2 cellular contexts compared by ENCODE assay signal in genomic region chr20:37200376-37200775, GRCh38.
A peak's percentile ranks its signal among the peaks of the same experiment; 100 is the strongest.
TF ChIP-seq lines count a peak whose summit lies in the region.

No MANE protein-coding gene starts in this region.

TF ChIP-seq in HepG2, 621 proteins besides CTCF, POLR2A, EP300 and RAD21:
- peak; percentile 86 for TF ChIP-seq MAFF (IDR thresholded peaks at IDR 0.05; ENCODE audit: low read depth, low read length)
- TF ChIP-seq ZBTB7A (CRISPR knock-in tag; IDR thresholded peaks at IDR 0.05) = no peak
- peak; percentile 90 to 92 for TF ChIP-seq MAFK (conservative IDR thresholded peaks at IDR 0.05 in 1 of 2, IDR thresholded peaks at IDR 0.05 in 1 of 2; ENCODE audit: low read length in 2 of 2)
- no peak for TF ChIP-seq KAT2B (IDR thresholded peaks at IDR 0.05; ENCODE audit: borderline replicate concordance, low read depth, low read length)
- TF ChIP-seq ZNF318 (CRISPR knock-in tag; IDR thresholded peaks at IDR 0.05) = no peak
TF ChIP-seq in HepG2: peak in this region for 2.

TF ChIP-seq in K562, 482 proteins besides CTCF, POLR2A, EP300 and RAD21:
- no peak for TF ChIP-seq ZNF224 (CRISPR knock-in tag; IDR thresholded peaks at IDR 0.05)
- no peak for TF ChIP-seq MITF (IDR thresholded peaks at IDR 0.05)
- no peak for TF ChIP-seq NR2C2 (CRISPR knock-in tag; IDR thresholded peaks at IDR 0.05)
- no peak for TF ChIP-seq NR2C2 (tag; IDR thresholded peaks at IDR 0.05)
- no peak for TF ChIP-seq ZNF449 (CRISPR knock-in tag; IDR thresholded peaks at IDR 0.05)
- TF ChIP-seq BRF1 (IDR thresholded peaks at IDR 0.05; ENCODE audit: borderline replicate concordance, extremely low read depth, insufficient read length) = no peak
- peak; percentile 86 for TF ChIP-seq ZNF316 (IDR thresholded peaks at IDR 0.05)
- no peak for TF ChIP-seq POLR3A (IDR thresholded peaks at IDR 0.05; ENCODE audit: borderline replicate concordance, extremely low read depth, insufficient read depth, insufficient read length)
- peak; percentile 41 for TF ChIP-seq MAFF (IDR thresholded peaks at IDR 0.05; ENCODE audit: low read length)
- no peak for TF ChIP-seq MLLT1 (IDR thresholded peaks at IDR 0.05)
- no peak for TF ChIP-seq ZFP36 (IDR thresholded peaks at IDR 0.05; ENCODE audit: low read depth, low read length, partially characterized antibody)
- TF ChIP-seq SNRNP70 (optimal IDR thresholded peaks at IDR 0.05; ENCODE audit: low read depth, low read length) = no peak
- no peak for TF ChIP-seq LEF1 (IDR thresholded peaks at IDR 0.05)
- TF ChIP-seq FOXP1 (CRISPR knock-in tag; IDR thresholded peaks at IDR 0.05) = no peak
- TF ChIP-seq ZNF695 (CRISPR knock-in tag; IDR thresholded peaks at IDR 0.05) = no peak
- no peak for TF ChIP-seq CBFB (CRISPR knock-in tag; IDR thresholded peaks at IDR 0.05)
- peak; percentile 48; the same call in 1 of the 2 replicates for TF ChIP-seq MAFK (IDR thresholded peaks at IDR 0.05; ENCODE audit: low read length)
- no peak for TF ChIP-seq ERF (CRISPR knock-in tag; IDR thresholded peaks at IDR 0.05)
- TF ChIP-seq GTF2A2 (tag; IDR thresholded peaks at IDR 0.05) = no peak
- TF ChIP-seq FOXP4 (CRISPR knock-in tag; IDR thresholded peaks at IDR 0.05; ENCODE audit: borderline replicate concordance) = no peak
- TF ChIP-seq KHSRP (IDR thresholded peaks at IDR 0.05) = no peak
- no peak for TF ChIP-seq SMARCE1 (IDR thresholded peaks at IDR 0.05)
- peak; percentile 58; the same call in 1 of the 2 replicates for TF ChIP-seq MAFG (tag; conservative IDR thresholded peaks at IDR 0.05)
- TF ChIP-seq CEBPG (CRISPR knock-in tag; IDR thresholded peaks at IDR 0.05) = no peak
- TF ChIP-seq CEBPG (tag; conservative IDR thresholded peaks at IDR 0.05 in 1 of 2, IDR thresholded peaks at IDR 0.05 in 1 of 2) = no peak
- peak; percentile 73 for TF ChIP-seq C11orf30 (IDR thresholded peaks at IDR 0.05; ENCODE audit: low read depth)
- TF ChIP-seq NRF1 (conservative IDR thresholded peaks at IDR 0.05 in 1 of 2, IDR thresholded peaks at IDR 0.05 in 1 of 2) = no peak
- TF ChIP-seq SMARCA5 (IDR thresholded peaks at IDR 0.05) = no peak
- TF ChIP-seq MBD1 (CRISPR knock-in tag; IDR thresholded peaks at IDR 0.05) = no peak
